In genomic region chr14:44961730-44962572, GRCh38 we compare ENCODE assay signal across 8 cellular contexts. TPM values are rescaled to one million over a fixed set of nuclear protein-coding genes. Genes with fewer than 3 reads are reported as not detected.
DNase-seq lines count a peak whose midpoint lies in the region; ATAC-seq and TF ChIP-seq lines count a peak whose summit lies in the region.

Gene KLHL28, minus strand, starts transcription at chr14:44961947. Its CDS starts 16,019 bp downstream, at chr14:44945928.
Gene TOGARAM1, plus strand, starts transcription at chr14:44962190. Its CDS starts 232 bp downstream, at chr14:44962422.

- DNase-seq in GM10248 (ENCODE audit: extremely low spot score) (peak; percentile 93), NCI-H1092 (lab: John Stamatoyannopoulos, UW) (peak; percentile 100), SK-N-SH (peak; percentile 80), head of caudate nucleus (peak; percentile 95 to 100 (median 99)), osteocyte (ENCODE audit: extremely low spot score, unreplicated experiment) (peak; percentile 98)
- DNase-seq in activated naive CD4-positive, alpha-beta T cell treated with anti-CD3 and anti-CD28 coated beads, Interleukin-2, amount 50 U/mL, for 72 hours (ENCODE audit: low spot score in 2 of 2), result peak; percentile 89 to 95

- H3K27ac Mint-ChIP-seq in activated naive CD4-positive, alpha-beta T cell treated with anti-CD3 and anti-CD28 coated beads, Interleukin-2, amount 50 U/mL, for 72 hours, result no peak within 1 kb of the TSS
- no peak within 1 kb of the TSS for H3K27ac Mint-ChIP-seq in osteocyte (ENCODE audit: unreplicated experiment)

- H4K20me1 ChIP-seq in SK-N-SH (ENCODE audit: insufficient read depth), result peaks cover 38% of the 10 kb centered on the region

- ATAC-seq in HG02610 (IDR thresholded peaks at IDR 0.05; ENCODE audit: unreplicated experiment), result peak; percentile 94
- ATAC-seq in activated naive CD4-positive, alpha-beta T cell treated with anti-CD3 and anti-CD28 coated beads, Interleukin-2, amount 50 U/mL, for 72 hours, result peak; percentile 94

- H3K4me3 ChIP-seq in SK-N-SH (ENCODE audit: low read depth in 2 of 2, low read length in 1 of 2) (peak within 1 kb of the TSS; percentile 73 to 84), thymus (ENCODE audit: low read length) (peak within 1 kb of the TSS; percentile 95)

- CTCF ChIA-PET in GM10248 (lab: Yijun Ruan, JAX) (interaction anchor here (0.7 to 2.9 kb wide), 12 partner anchors 10 to 291 kb away, joined by 3 to 8 read pairs (median 4); partner anchors contain the start of gene MIS18BP1), SK-N-SH (lab: Yijun Ruan, JAX) (interaction anchor here (1.2 kb wide), 1 partner anchor 15 kb away, joined by 4 read pairs; no protein-coding TSS in a partner anchor)

- H3K9ac ChIP-seq in SK-N-SH, result peak within 1 kb of the TSS; percentile 78

- POLR2A ChIA-PET in GM10248 (lab: Yijun Ruan, JAX) (interaction anchor here (1.3 kb wide), 1 partner anchor 172 kb away, joined by 3 read pairs; the partner anchor contains the start of gene FKBP3), SK-N-SH (lab: Yijun Ruan, JAX) (interaction anchor here (0.5 to 1.3 kb wide), 2 partner anchors 33 to 174 kb away, joined by 3 read pairs; partner anchors contain the start of gene FANCM)

- no peaks in the 10 kb centered on the region for H3K36me3 ChIP-seq in SK-N-SH (replicated peaks in 1 of 2; ENCODE audit: control insufficient read depth in 1 of 2, insufficient read depth in 2 of 2, low read length in 1 of 2)
- no peaks in the 10 kb centered on the region for H3K36me3 ChIP-seq in thymus (ENCODE audit: control insufficient read depth, insufficient read depth)

- no peaks in the 10 kb centered on the region for H3K9me3 Mint-ChIP-seq in activated naive CD4-positive, alpha-beta T cell treated with anti-CD3 and anti-CD28 coated beads, Interleukin-2, amount 50 U/mL, for 72 hours
- no peaks in the 10 kb centered on the region for H3K9me3 Mint-ChIP-seq in osteocyte (ENCODE audit: unreplicated experiment)

- H3K27me3 Mint-ChIP-seq in osteocyte (ENCODE audit: unreplicated experiment), result no peaks in the 10 kb centered on the region

- no peaks in the 10 kb centered on the region for H3K27me3 ChIP-seq in SK-N-SH (ENCODE audit: insufficient read depth)
- H3K27me3 ChIP-seq in thymus (ENCODE audit: control insufficient read depth, insufficient read depth), result no peaks in the 10 kb centered on the region

- H3K9me3 ChIP-seq in SK-N-SH (no peaks in the 10 kb centered on the region), thymus (ENCODE audit: control insufficient read depth) (no peaks in the 10 kb centered on the region)

- H3K4me3 Mint-ChIP-seq in osteocyte (ENCODE audit: unreplicated experiment), result no peak within 1 kb of the TSS

- H3F3A ChIP-seq in SK-N-SH (replicated peaks; ENCODE audit: insufficient read depth), result peaks cover 10% of the 10 kb centered on the region

- no peaks in the 10 kb centered on the region for H3K9me2 ChIP-seq in SK-N-SH

- WGBS in SK-N-SH (ENCODE audit: low lambda C conversion rate), result 1% methylated on average over 21 of the region's 42 CpGs
- under 1% methylated on average over 42 of the region's 42 CpGs for WGBS in thymus

- no peak for TF ChIP-seq RAD21 in SK-N-SH (IDR thresholded peaks at IDR 0.05; ENCODE audit: low read length)

- no peak for TF ChIP-seq EP300 in SK-N-SH (IDR thresholded peaks at IDR 0.05; ENCODE audit: borderline replicate concordance in 1 of 2, low read depth in 1 of 2, low read length in 1 of 2)

- intact Hi-C loops in head of caudate nucleus (cut with DNase I), result loop anchor here (2.0 to 5.0 kb wide), 3 partner anchors 65 to 173 kb away; partner anchors contain the start of genes FANCM and FKBP3

- H3K36me3 Mint-ChIP-seq in activated naive CD4-positive, alpha-beta T cell treated with anti-CD3 and anti-CD28 coated beads, Interleukin-2, amount 50 U/mL, for 72 hours, result peaks cover 21 to 23% of the 10 kb centered on the region in 2 donors
- no peaks in the 10 kb centered on the region for H3K36me3 Mint-ChIP-seq in osteocyte (ENCODE audit: unreplicated experiment)

- peak within 1 kb of the TSS; percentile 72; the same call in 1 of the 2 replicates for H2AFZ ChIP-seq in SK-N-SH (ENCODE audit: low read depth)

- no peaks in the 10 kb centered on the region; a peak in 3 of 4 replicates for H3K4me1 ChIP-seq in SK-N-SH (ENCODE audit: control insufficient read depth in 1 of 2, insufficient read depth in 2 of 2, low read depth in 1 of 2, low read length in 1 of 2)
- peaks cover 18% of the 10 kb centered on the region for H3K4me1 ChIP-seq in thymus (ENCODE audit: control insufficient read depth, insufficient read depth, low read length)

- H3K4me2 ChIP-seq in SK-N-SH, result peak within 1 kb of the TSS; percentile 80

- H3K27ac ChIP-seq in SK-N-SH (ENCODE audit: low read depth in 2 of 2, low read length in 1 of 2), result peak within 1 kb of the TSS; percentile 86 to 90
- H3K27ac ChIP-seq in thymus (ENCODE audit: low read depth), result peak within 1 kb of the TSS; percentile 99

- H3K79me2 ChIP-seq in SK-N-SH (ENCODE audit: insufficient read depth), result peaks cover 86% of the 10 kb centered on the region

- H3K4me1 Mint-ChIP-seq in osteocyte (ENCODE audit: unreplicated experiment), result peaks cover 57% of the 10 kb centered on the region

- TF ChIP-seq CTCF in GM10248 (IDR thresholded peaks at IDR 0.05; ENCODE audit: control extremely low read depth, extremely low read depth, low read depth, missing control alignments) (no peak), SK-N-SH (IDR thresholded peaks at IDR 0.05) (no peak), osteocyte (IDR thresholded peaks at IDR 0.05) (no peak)

TF ChIP-seq in SK-N-SH, 30 proteins besides CTCF, POLR2A, EP300 and RAD21 (continues in another document):
- TF ChIP-seq PBX3 (IDR thresholded peaks at IDR 0.05) (no peak), RXRA (IDR thresholded peaks at IDR 0.05; ENCODE audit: borderline replicate concordance, low read depth) (no peak), SIN3A (IDR thresholded peaks at IDR 0.05; ENCODE audit: borderline replicate concordance, low read depth, low read length) (peak; percentile 39; the same call in 1 of the 2 replicates), MXI1 (IDR thresholded peaks at IDR 0.05; ENCODE audit: low read depth, low read length) (peak; percentile 34), REST (IDR thresholded peaks at IDR 0.05; ENCODE audit: low read depth, low read length) (no peak), MAX (IDR thresholded peaks at IDR 0.05; ENCODE audit: low read depth) (peak; percentile 77), NFIC (IDR thresholded peaks at IDR 0.05; ENCODE audit: borderline replicate concordance) (no peak), POLR2AphosphoS5 (IDR thresholded peaks at IDR 0.05; ENCODE audit: low read depth, low read length) (peak; percentile 85)

RNA-seq across cellular contexts. Expression of gene KLHL28, which starts in this region (rescaled TPM):
- 0.72 and 1.3 TPM in 2 replicates for polyA plus RNA-seq in SK-N-SH (2012; rRNA removed)
- 1.6 TPM in 2 replicates for polyA plus RNA-seq in SK-N-SH (2012; cell fraction: cytosol; rRNA removed)
- polyA plus RNA-seq in SK-N-SH (2012; cell fraction: nucleus; rRNA removed), result 2.0 and 2.3 TPM in 2 replicates
- total RNA-seq in activated naive CD4-positive, alpha-beta T cell treated with anti-CD3 and anti-CD28 coated beads, Interleukin-2, amount 50 U/mL, for 72 hours, result 10 to 100 TPM in 1 of 2 donors, 1 to 10 TPM in 1; 9.8 to 22.2 TPM
- total RNA-seq in osteocyte, result 15.3 and 18.1 TPM in 2 replicates
- 6.0 TPM for polyA plus RNA-seq in thymus

RNA-seq across cellular contexts. Expression of gene TOGARAM1, which starts in this region (rescaled TPM):
- polyA plus RNA-seq in SK-N-SH (2012; rRNA removed) (2.1 and 4.1 TPM in 2 replicates), thymus (10.7 TPM)
- polyA plus RNA-seq in SK-N-SH (2012; cell fraction: cytosol; rRNA removed), result 2.5 and 3.3 TPM in 2 replicates
- polyA plus RNA-seq in SK-N-SH (2012; cell fraction: nucleus; rRNA removed), result 3.1 and 4.7 TPM in 2 replicates
- total RNA-seq in activated naive CD4-positive, alpha-beta T cell treated with anti-CD3 and anti-CD28 coated beads, Interleukin-2, amount 50 U/mL, for 72 hours, result 1 to 10 TPM; 3.5 to 7.9 TPM
- 20.7 and 22.0 TPM in 2 replicates for total RNA-seq in osteocyte

Comparison
In these comparisons a context has a peak if more than half of its experiments do, and no peak if none do; other contexts are left out.
1. Peak in every context shown above with its lines: DNase-seq, ATAC-seq, H3K4me3 ChIP-seq and H3K27ac ChIP-seq.